ENCODE assay signal across 24 cellular contexts in the genomic region with DNA sequence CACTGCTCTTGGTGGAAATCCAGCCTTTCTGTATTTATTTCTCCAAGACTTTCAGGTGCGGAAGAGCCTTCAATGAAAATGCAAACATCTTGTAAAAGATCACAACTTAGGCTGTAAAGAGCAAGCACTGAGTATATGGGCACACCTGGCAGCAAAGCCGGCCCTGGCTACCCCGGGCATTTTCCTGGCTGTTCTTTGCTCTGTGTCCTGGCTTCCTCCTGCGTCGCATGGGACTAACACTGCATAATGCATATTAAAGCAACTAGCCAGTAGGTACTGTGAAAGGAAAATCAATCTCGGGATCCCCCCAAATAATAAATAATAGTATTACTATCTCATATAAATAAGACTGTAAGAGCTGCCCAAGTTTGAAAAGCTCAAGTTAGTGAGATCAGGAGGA.
"Had no signal": no experiment of that assay in that cellular context is flagged by ENCODE, and none has a peak within 500 bp of the region (broad histone marks: within the 10 kb centered on the region; RNA-seq: fewer than 3 reads in every experiment).

No MANE protein-coding gene starts in this region.

- H3K9me3 ChIP-seq: breast epithelium had no signal

- H3K36me3 ChIP-seq: breast epithelium had no signal

- H3K27ac ChIP-seq: breast epithelium, SK-N-MC, VCaP had no signal

- ATAC-seq: activated CD4-positive, CD25-positive, alpha-beta regulatory T cell treated with anti-CD3 and anti-CD28 coated beads, Interleukin-2, amount 50 U/mL, for 24 hours; activated CD8-positive, alpha-beta memory T cell treated with anti-CD3 and anti-CD28 coated beads, Interleukin-2, amount 10 ng/mL, durations not matched to agents 7 days and 5 days; activated CD8-positive, alpha-beta T cell treated with anti-CD3 and anti-CD28 coated beads, Interleukin-2, amount 10 ng/mL, durations not matched to agents 7 days and 5 days; PC-3; T-cell had no signal

- H3K9me3 Mint-ChIP-seq: activated naive CD4-positive, alpha-beta T cell treated with anti-CD3 and anti-CD28 coated beads, Interleukin-2, amount 50 U/mL, for 24 hours; activated T-cell treated with anti-CD3 and anti-CD28 coated beads, Interleukin-2, amount 50 U/mL, for 24 hours; activated T-helper 1 cell treated with anti-CD3 and anti-CD28 coated beads, Interleukin-12 subunit alpha, Interleukin-12 subunit beta, Interleukin-2, Interleukin-4 antibody, amounts not matched to agents 30 ng/mL and 10 ng/mL and 1 ng/mL, durations not matched to agents 14 hours and 24 hours and 36 hours; T-cell had no signal

- DNase-seq: activated CD4-positive, alpha-beta T cell treated with anti-CD3 and anti-CD28 coated beads for 4 hours; activated CD4-positive, alpha-beta T cell treated with anti-CD3 and anti-CD28 coated beads, Interleukin-2, amount 50 U/mL, for 4 hours; activated CD8-positive, alpha-beta memory T cell treated with anti-CD3 and anti-CD28 coated beads, Interleukin-2, amount 10 ng/mL, durations not matched to agents 7 days and 5 days; activated CD8-positive, alpha-beta T cell treated with anti-CD3 and anti-CD28 coated beads, Interleukin-2, amount 10 ng/mL, durations not matched to agents 7 days and 5 days; activated effector memory CD4-positive, alpha-beta T cell treated with Interleukin-2 at 50 U/mL for 16 hours; activated naive CD4-positive, alpha-beta T cell; activated T-cell treated with anti-CD3 and anti-CD28 coated beads, Interleukin-2, amount 50 U/mL, for 24 hours; aorta; IMR-90; KBM-7; NCI-H1048; NCI-H146; NCI-H187 treated with DMSO at 0.1 percent for 48 hours; NCI-H2081 treated with DMSO at 0.1 percent for 48 hours; NCI-H446; NCI-H524; PC-3; T-cell had no signal

- H3K4me3 Mint-ChIP-seq: activated CD8-positive, alpha-beta memory T cell treated with anti-CD3 and anti-CD28 coated beads, Interleukin-2, amount 10 ng/mL, durations not matched to agents 7 days and 5 days; activated CD8-positive, alpha-beta T cell treated with anti-CD3 and anti-CD28 coated beads, Interleukin-2, amount 10 ng/mL, durations not matched to agents 7 days and 5 days; activated naive CD4-positive, alpha-beta T cell treated with anti-CD3 and anti-CD28 coated beads, Interleukin-2, amount 50 U/mL, for 24 hours; activated T-cell treated with anti-CD3 and anti-CD28 coated beads, Interleukin-2, amount 50 U/mL, for 24 hours; activated T-helper 1 cell treated with anti-CD3 and anti-CD28 coated beads, Interleukin-12 subunit alpha, Interleukin-12 subunit beta, Interleukin-2, Interleukin-4 antibody, amounts not matched to agents 30 ng/mL and 10 ng/mL and 1 ng/mL, durations not matched to agents 14 hours and 24 hours and 36 hours; T-cell had no signal

- H3K4me3 ChIP-seq: breast epithelium, SK-N-MC had no signal

- H3K27me3 Mint-ChIP-seq: activated naive CD4-positive, alpha-beta T cell treated with anti-CD3 and anti-CD28 coated beads, Interleukin-2, amount 50 U/mL, for 24 hours; activated T-cell treated with anti-CD3 and anti-CD28 coated beads, Interleukin-2, amount 50 U/mL, for 24 hours; T-cell had no signal

- H3K27ac Mint-ChIP-seq: activated CD8-positive, alpha-beta memory T cell treated with anti-CD3 and anti-CD28 coated beads, Interleukin-2, amount 10 ng/mL, durations not matched to agents 7 days and 5 days; activated CD8-positive, alpha-beta T cell treated with anti-CD3 and anti-CD28 coated beads, Interleukin-2, amount 10 ng/mL, durations not matched to agents 7 days and 5 days; activated naive CD4-positive, alpha-beta T cell treated with anti-CD3 and anti-CD28 coated beads, Interleukin-2, amount 50 U/mL, for 24 hours; activated T-cell treated with anti-CD3 and anti-CD28 coated beads, Interleukin-2, amount 50 U/mL, for 24 hours; activated T-helper 1 cell treated with anti-CD3 and anti-CD28 coated beads, Interleukin-12 subunit alpha, Interleukin-12 subunit beta, Interleukin-2, Interleukin-4 antibody, amounts not matched to agents 30 ng/mL and 10 ng/mL and 1 ng/mL, durations not matched to agents 14 hours and 24 hours and 36 hours; T-cell had no signal

- H3K4me1 ChIP-seq: breast epithelium had no signal

- H3K27me3 ChIP-seq: breast epithelium had no signal
